In genomic region chr1:36486436-36487335, GRCh38 we compare ENCODE assay signal across 8 cellular contexts. TPM values are rescaled to one million over a fixed set of nuclear protein-coding genes. Genes with fewer than 3 reads are reported as not detected.
DNase-seq lines count a peak whose midpoint lies in the region; ATAC-seq and TF ChIP-seq lines count a peak whose summit lies in the region.
"Had no signal": no experiment of that assay in that cellular context is flagged by ENCODE, and none has a peak within 500 bp of the region (broad histone marks: within the 10 kb centered on the region; RNA-seq: fewer than 3 reads in every experiment).

No MANE protein-coding gene starts in this region.

- H3K36me3 Mint-ChIP-seq in WTC11, result no peaks in the 10 kb centered on the region

- TF ChIP-seq POLR2A in transverse colon (IDR thresholded peaks at IDR 0.05), result no peak

- ATAC-seq in WTC11 (no peak), left lobe of liver (peak; percentile 87), GM18909 (IDR thresholded peaks at IDR 0.05; ENCODE audit: poor library complexity, unreplicated experiment) (no peak)

- in situ Hi-C loops in transverse colon (cut with MboI; ENCODE audit: low pct_ligation_motif_present in 1 of 4, low pct_unique_long_range_greater_than_20kb in 1 of 4, low sequenced_read_pairs in 3 of 4), result no loop called here

- H3K9me3 ChIP-seq in transverse colon, result no peaks in the 10 kb centered on the region

- no peak for TF ChIP-seq EP300 in transverse colon (IDR thresholded peaks at IDR 0.05; ENCODE audit: low read depth)

- no peak overlapping the region for H3K4me3 Mint-ChIP-seq in WTC11
- H3K4me3 Mint-ChIP-seq: neural crest cell had no signal

- H3K36me3 ChIP-seq in transverse colon, result no peaks in the 10 kb centered on the region

- no peaks in the 10 kb centered on the region for H3K27me3 ChIP-seq in transverse colon

- H3K27ac Mint-ChIP-seq in WTC11, result no peak overlapping the region

- TF ChIP-seq CTCF in WTC11 (IDR thresholded peaks at IDR 0.05), result no peak
- no peak for TF ChIP-seq CTCF in transverse colon (IDR thresholded peaks at IDR 0.05)

- DNase-seq in NCI-H2029 treated with DMSO at 0.1 percent for 48 hours (lab: John Stamatoyannopoulos, UW) (peak; percentile 100), WTC11 (ENCODE audit: low spot score) (no peak), left lobe of liver (ENCODE audit: low spot score) (peak; percentile 97), transverse colon (peak; percentile 43), activated gamma-delta T cell (lab: John Stamatoyannopoulos, UW) (no peak)
- DNase-seq in stimulated activated CD4-positive, alpha-beta T cell treated with anti-CD3 and anti-CD28 coated beads, Interleukin-2, amount 100 ng/mL, for 48 hours, result no peak

- CTCF ChIA-PET in WTC11 (lab: Charles Lee), result interaction anchor here (0.6 to 2.1 kb wide), 6 partner anchors 11 to 530 kb away, joined by 3 to 9 read pairs (median 4); partner anchors contain the start of gene OSCP1

- WGBS in transverse colon (ENCODE audit: low coverage in 1 of 2), 2 donors, result 45 to 61% methylated on average over 4 to 17 of the region's 17 CpGs

- no peak overlapping the region for H3K4me3 ChIP-seq in transverse colon

- H3K27ac ChIP-seq in transverse colon, result peak overlapping the region; percentile 28 to 44 (median 42)

- intact Hi-C loops in transverse colon (cut with DNase I; ENCODE audit: low total_unique reads), result no loop called here

- H3K4me1 ChIP-seq in transverse colon, result peaks cover 0 to 7% (median 0%) of the 10 kb centered on the region in 4 donors

- H3K4me1 Mint-ChIP-seq in WTC11, result peaks cover 12% of the 10 kb centered on the region

- H3K27me3 Mint-ChIP-seq in WTC11 (ENCODE audit: low read depth), result peaks cover 24% of the 10 kb centered on the region

- no peaks in the 10 kb centered on the region for H3K9me3 Mint-ChIP-seq in WTC11
- H3K9me3 Mint-ChIP-seq: neural crest cell had no signal

- POLR2A ChIA-PET in WTC11 (lab: Charles Lee), result no interaction called here

TF ChIP-seq in WTC11, 78 proteins besides CTCF, POLR2A, EP300 and RAD21:
- TF ChIP-seq FOXK1 (CRISPR knock-in tag; IDR thresholded peaks at IDR 0.05) (no peak), GABPB1 (CRISPR knock-in tag; IDR thresholded peaks at IDR 0.05) (peak; percentile 82)

RNA-seq across cellular contexts. Expression of gene CSF3R, which starts 4.0 kb away (rescaled TPM):
- total RNA-seq in WTC11 (2021) (0.09 to 0.30 TPM (median 0.26 TPM) in 3 replicates), left lobe of liver (4.3 TPM), transverse colon (10 to 100 TPM in 1 of 4 donors, 1 to 10 TPM in 3; 3.8 to 17.1 (median 5.2) TPM)
- total RNA-seq: neural crest cell had no signal

RNA-seq across cellular contexts. Expression of gene MRPS15, which starts 22.5 kb away (rescaled TPM):
- 100.0 to 113 TPM (median 104 TPM) in 3 replicates for total RNA-seq in WTC11 (2021)
- 50.0 TPM for total RNA-seq in left lobe of liver
- 10 to 100 TPM; 19.5 to 59.5 (median 42.4) TPM for total RNA-seq in transverse colon

RNA-seq across cellular contexts. Expression of gene OSCP1, which starts 36.4 kb away (rescaled TPM):
- 1.7 to 2.3 TPM (median 2.0 TPM) in 3 replicates for total RNA-seq in WTC11 (2021)
- total RNA-seq in left lobe of liver, result 1.2 TPM
- total RNA-seq in transverse colon, result 1 to 10 TPM in 3 of 4 donors, not detected in 1; 1.2 to 4.8 (median 3.7) TPM

Comparison
In these comparisons a context has a peak if more than half of its experiments do, and no peak if none do; other contexts are left out.
1. DNase-seq: peak in NCI-H2029 treated with DMSO at 0.1 percent for 48 hours (single experiment), left lobe of liver (single experiment) and transverse colon (single experiment); none in WTC11 (single experiment), activated gamma-delta T cell (single experiment) and stimulated activated CD4-positive, alpha-beta T cell treated with anti-CD3 and anti-CD28 coated beads, Interleukin-2, amount 100 ng/mL, for 48 hours (0 of 2).